1 cellular context compared by ENCODE assay signal in genomic region chr17:42310281-42311156, GRCh38.
TF ChIP-seq lines count a peak whose summit lies in the region.

No MANE protein-coding gene starts in this region.

TF ChIP-seq in HepG2, 621 proteins besides CTCF, POLR2A, EP300 and RAD21 (continued from another document):
- TF ChIP-seq ZUFSP (CRISPR knock-in tag; IDR thresholded peaks at IDR 0.05; ENCODE audit: borderline replicate concordance) (no peak), MTF1 (CRISPR knock-in tag; IDR thresholded peaks at IDR 0.05) (no peak), ZNF468 (CRISPR knock-in tag; IDR thresholded peaks at IDR 0.05) (0 out of 2 replicates have a peak, but pooled peaks have one; percentile 9), ZBTB38 (CRISPR knock-in tag; IDR thresholded peaks at IDR 0.05) (peak; percentile 81), RAD51 (IDR thresholded peaks at IDR 0.05; ENCODE audit: borderline replicate concordance) (no peak), ZNF296 (CRISPR knock-in tag; conservative IDR thresholded peaks at IDR 0.05) (no peak)
